In the genomic region with DNA sequence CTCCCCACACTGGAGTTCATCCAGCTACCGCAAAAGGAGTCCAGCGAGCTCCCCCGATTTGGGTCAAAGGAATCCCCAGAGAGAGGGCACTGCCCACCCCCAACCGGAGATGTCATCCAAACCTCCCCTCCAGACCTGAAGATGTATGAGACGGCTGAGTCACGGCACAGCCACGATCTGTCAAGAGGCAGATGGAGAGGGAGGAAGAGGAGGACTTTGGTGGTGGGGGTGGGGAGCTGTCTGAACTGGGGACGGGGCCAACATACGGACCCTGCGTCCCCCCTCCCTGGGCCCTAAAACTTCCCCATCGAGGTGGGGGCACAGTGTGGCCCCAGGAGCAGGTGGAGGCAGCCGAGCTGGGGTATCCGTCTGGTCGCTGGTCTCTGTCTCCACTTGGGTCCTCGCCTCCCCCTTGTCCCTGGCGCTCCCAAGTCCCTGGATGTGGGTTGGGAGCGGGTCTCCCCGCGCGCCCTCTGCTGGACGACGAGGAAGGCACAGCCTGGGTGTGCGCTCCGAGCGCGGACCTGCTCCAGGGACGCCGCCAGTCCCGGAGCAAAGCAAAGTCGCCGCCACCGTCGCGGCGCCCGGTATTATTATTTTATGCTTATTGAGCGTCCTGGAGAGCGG, we compare ENCODE assay signal across 8 cellular contexts. TPM values are rescaled to one million over a fixed set of nuclear protein-coding genes. Genes with fewer than 3 reads are reported as not detected.
DNase-seq lines count a peak whose midpoint lies in the region; ATAC-seq, FAIRE-seq and TF ChIP-seq lines count a peak whose summit lies in the region.

No MANE protein-coding gene starts in this region.

- H3K4me1 ChIP-seq in OCI-LY3 (ENCODE audit: low read length) = peaks cover 51% of the 10 kb centered on the region
- H3K4me1 ChIP-seq in naive thymus-derived CD4-positive, alpha-beta T cell (ENCODE audit: control insufficient read depth in 2 of 2, insufficient read depth in 2 of 2, low read length in 2 of 2) = peaks cover 37 to 61% of the 10 kb centered on the region in 2 donors
- H3K4me1 ChIP-seq in upper lobe of right lung = peaks cover 51% of the 10 kb centered on the region

- H3K4me3 ChIP-seq in OCI-LY3 (ENCODE audit: low read length) = peak overlapping the region; percentile 79
- H3K4me3 ChIP-seq in fibroblast of mammary gland (ENCODE audit: control insufficient read depth, low read depth, low read length) = peak overlapping the region; percentile 43
- H3K4me3 ChIP-seq in naive thymus-derived CD4-positive, alpha-beta T cell (ENCODE audit: low read length) = peak overlapping the region; percentile 40
- H3K4me3 ChIP-seq in upper lobe of right lung = peak overlapping the region; percentile 48

- peak overlapping the region in 2 of 9 donors; percentile 36 to 81 for H3K27ac Mint-ChIP-seq in naive thymus-derived CD4-positive, alpha-beta T cell

- H3K9me3 Mint-ChIP-seq in naive thymus-derived CD4-positive, alpha-beta T cell = peaks cover 0 to 2% (median 0%) of the 10 kb centered on the region in 11 donors

- H3K79me2 ChIP-seq in OCI-LY3 (ENCODE audit: low read length) = no peaks in the 10 kb centered on the region

- CTCF ChIA-PET in naive thymus-derived CD4-positive, alpha-beta T cell (lab: Charles Lee) = interaction anchor here (0.9 to 1.8 kb wide), 6 partner anchors 9 to 132 kb away, joined by 3 to 9 read pairs (median 4); partner anchors contain the start of gene CDC37

- DNase-seq in D721Med (ENCODE audit: insufficient read length, low spot score) (peak; percentile 97), activated T-helper 1 cell treated with Interleukin-2 at 50 U/mL for 16 hours (ENCODE audit: low read depth) (peak; percentile 53), fibroblast of mammary gland (ENCODE audit: low read depth) (peak; percentile 71), upper lobe of right lung (peak; percentile 92), putamen (ENCODE audit: low spot score) (no peak)
- peak in 8 of 9 donors; percentile 44 to 81 (median 64) for DNase-seq in naive thymus-derived CD4-positive, alpha-beta T cell

- H3K36me3 ChIP-seq in OCI-LY3 (replicated peaks; ENCODE audit: low read depth, low read length) = peaks cover 3% of the 10 kb centered on the region
- H3K36me3 ChIP-seq in naive thymus-derived CD4-positive, alpha-beta T cell (ENCODE audit: control insufficient read depth in 2 of 3, insufficient read depth in 3 of 3, low read length in 3 of 3) = no peaks in the 10 kb centered on the region
- H3K36me3 ChIP-seq in upper lobe of right lung = no peaks in the 10 kb centered on the region

- no peak for FAIRE-seq in D721Med (lab: Jason Lieb, UNC)

- H3K27me3 ChIP-seq in OCI-LY3 (ENCODE audit: low read depth, low read length) = peaks cover 53% of the 10 kb centered on the region
- H3K27me3 ChIP-seq in naive thymus-derived CD4-positive, alpha-beta T cell (ENCODE audit: control insufficient read depth in 2 of 2, insufficient read depth in 2 of 2, low read length in 2 of 2) = peaks cover 9 to 32% of the 10 kb centered on the region in 2 donors
- H3K27me3 ChIP-seq in upper lobe of right lung = peaks cover 37% of the 10 kb centered on the region

- peaks cover 0 to 15% (median 3%) of the 10 kb centered on the region in 5 donors for H3K36me3 Mint-ChIP-seq in naive thymus-derived CD4-positive, alpha-beta T cell

- H3K9me3 ChIP-seq in OCI-LY3 (ENCODE audit: insufficient read depth, low read length) (no peaks in the 10 kb centered on the region), upper lobe of right lung (no peaks in the 10 kb centered on the region)
- no peaks in the 10 kb centered on the region for H3K9me3 ChIP-seq in naive thymus-derived CD4-positive, alpha-beta T cell (ENCODE audit: control insufficient read depth in 2 of 3, low read length in 3 of 3)

- intact Hi-C loops in naive thymus-derived CD4-positive, alpha-beta T cell (cut with micrococcal nuclease) = loop anchor here (1.0 to 10.0 kb wide), 4 partner anchors 8 to 319 kb away; partner anchors contain the start of genes ANGPTL6 (in 1 of the 2) and PPAN (in 1 of the 2)
- intact Hi-C loops in upper lobe of right lung (cut with DNase I) = no loop called here

- TF ChIP-seq CTCF in D721Med (IDR thresholded peaks at IDR 0.05; ENCODE audit: insufficient read depth, missing control alignments) = peak; percentile 87
- TF ChIP-seq CTCF in OCI-LY3 (IDR thresholded peaks at IDR 0.05; ENCODE audit: low read depth, low read length) = peak; percentile 94
- TF ChIP-seq CTCF in fibroblast of mammary gland (conservative IDR thresholded peaks at IDR 0.05; ENCODE audit: control insufficient read depth, insufficient read depth, low read depth, low read length) = peak; percentile 65
- peak; percentile 97 for TF ChIP-seq CTCF in upper lobe of right lung (IDR thresholded peaks at IDR 0.05)

- peaks cover 40 to 77% (median 51%) of the 10 kb centered on the region in 7 donors for H3K4me1 Mint-ChIP-seq in naive thymus-derived CD4-positive, alpha-beta T cell

- H4K20me1 ChIP-seq in OCI-LY3 (ENCODE audit: insufficient read depth, low read length) = no peaks in the 10 kb centered on the region

- peak overlapping the region; percentile 100 for H3K4me2 ChIP-seq in OCI-LY3 (ENCODE audit: low read length)

- H3K4me3 Mint-ChIP-seq in naive thymus-derived CD4-positive, alpha-beta T cell = peak overlapping the region in 7 of 10 donors; percentile 17 to 86 (median 61)

- peak; percentile 30 for ATAC-seq in HG03196 (IDR thresholded peaks at IDR 0.05; ENCODE audit: unreplicated experiment)
- ATAC-seq in naive thymus-derived CD4-positive, alpha-beta T cell = peak; percentile 33
- peak; percentile 89 for ATAC-seq in upper lobe of right lung

- H3K27me3 Mint-ChIP-seq in naive thymus-derived CD4-positive, alpha-beta T cell = peaks cover 18 to 52% (median 43%) of the 10 kb centered on the region in 5 donors

- H3K27ac ChIP-seq in OCI-LY3 (ENCODE audit: low read length) (peak overlapping the region; percentile 65), upper lobe of right lung (peak overlapping the region; percentile 24)
- H3K27ac ChIP-seq in naive thymus-derived CD4-positive, alpha-beta T cell (ENCODE audit: low read depth, low read length) = no peak overlapping the region

- H2AFZ ChIP-seq in OCI-LY3 (ENCODE audit: low read depth, low read length) = peak overlapping the region; percentile 41; the same call in 1 of the 2 replicates

- POLR2A ChIA-PET in naive thymus-derived CD4-positive, alpha-beta T cell (lab: Charles Lee) = interaction anchor here (1.3 to 1.9 kb wide), 3 partner anchors 15 to 21 kb away, joined by 3 to 10 read pairs (median 5); partner anchors contain the start of gene CDC37

- peak overlapping the region; percentile 65 for H3K9ac ChIP-seq in OCI-LY3 (ENCODE audit: low read length)

RNA-seq across cellular contexts. Expression of gene PDE4A, which starts 3.8 kb away (rescaled TPM):
- 10 to 100 TPM in 2 of 5 experiments, 1 to 10 TPM in 2, under 1 TPM in 1; 0.59 to 51.8 (median 5.0) TPM for total RNA-seq in naive thymus-derived CD4-positive, alpha-beta T cell
- polyA plus RNA-seq in naive thymus-derived CD4-positive, alpha-beta T cell = 1 to 10 TPM in 1 of 2 donors, under 1 TPM in 1; 0.47 to 2.0 TPM
- 35.5 TPM for total RNA-seq in upper lobe of right lung

RNA-seq across cellular contexts. Expression of gene CDC37, which starts 20.8 kb away (rescaled TPM):
- total RNA-seq in naive thymus-derived CD4-positive, alpha-beta T cell = 100 to 1,000 TPM; 169 to 229 (median 180) TPM
- polyA plus RNA-seq in naive thymus-derived CD4-positive, alpha-beta T cell = 10 to 100 TPM; 62.8 to 99.2 TPM
- 154 TPM for total RNA-seq in upper lobe of right lung

RNA-seq across cellular contexts. Expression of gene TYK2, which starts 43.8 kb away (rescaled TPM):
- total RNA-seq in naive thymus-derived CD4-positive, alpha-beta T cell = 100 to 1,000 TPM; 224 to 346 (median 284) TPM
- 10 to 100 TPM; 45.4 to 55.6 TPM for polyA plus RNA-seq in naive thymus-derived CD4-positive, alpha-beta T cell
- total RNA-seq in upper lobe of right lung = 140 TPM

Comparison
In these comparisons a context has a peak if more than half of its experiments do, and no peak if none do; other contexts are left out.
1. ATAC-seq: peak in every context shown above with its lines; median percentile 89 in upper lobe of right lung; 33 in naive thymus-derived CD4-positive, alpha-beta T cell; 30 in HG03196.